ENCODE assay signal across 1 cellular context in genomic region chr7:30028749-30029635, GRCh38.
TF ChIP-seq lines count a peak whose summit lies in the region.

No MANE protein-coding gene starts in this region.

TF ChIP-seq in K562, 482 proteins besides CTCF, POLR2A, EP300 and RAD21 (continued from another document):
- TF ChIP-seq ZBTB11 (CRISPR knock-in tag; IDR thresholded peaks at IDR 0.05) (0 out of 6 replicates have a peak, but pooled peaks of 1 of the 3 experiments have one; percentile 31), CREM (IDR thresholded peaks at IDR 0.05; ENCODE audit: low read depth) (0 out of 2 replicates have a peak, but pooled peaks have one; percentile 4), ZNF589 (CRISPR knock-in tag; IDR thresholded peaks at IDR 0.05; ENCODE audit: low read depth) (no peak), DMBX1 (CRISPR knock-in tag; IDR thresholded peaks at IDR 0.05; ENCODE audit: borderline replicate concordance) (no peak), VEZF1 (CRISPR knock-in tag; IDR thresholded peaks at IDR 0.05) (peak; percentile 33; the same call in 1 of the 2 replicates), TSC22D4 (tag; IDR thresholded peaks at IDR 0.05) (no peak), DLX4 (CRISPR knock-in tag; IDR thresholded peaks at IDR 0.05) (no peak)
TF ChIP-seq in K562: peak in this region for 21.
